In the genomic region with DNA sequence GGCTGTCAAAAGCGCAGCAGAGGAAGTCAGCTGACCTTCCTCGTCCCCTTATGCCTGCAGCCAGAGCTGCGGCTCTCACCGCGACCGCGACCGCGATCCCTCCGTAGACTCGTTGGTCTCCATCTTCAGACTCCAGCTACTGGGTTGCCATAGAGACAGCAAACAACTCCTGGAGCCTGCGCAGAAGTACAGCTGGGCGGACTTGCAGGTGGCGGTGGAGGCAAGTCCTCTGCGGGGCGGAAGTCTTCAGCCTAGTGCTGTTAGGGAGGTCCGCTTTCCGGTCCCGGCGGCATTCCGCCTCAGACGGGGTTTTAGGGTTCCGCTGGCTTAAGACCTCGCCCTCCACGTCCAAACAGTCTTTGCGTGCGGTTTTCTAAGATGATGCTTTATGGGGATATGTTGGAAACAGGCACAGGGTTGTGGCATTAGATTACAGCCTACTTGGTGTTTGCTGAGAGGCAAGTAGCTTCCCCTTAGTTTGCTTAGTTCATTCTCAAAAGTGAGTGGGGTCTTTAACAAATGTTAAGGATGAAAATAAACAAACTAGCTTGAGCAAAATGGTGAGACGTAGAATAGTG, we compare ENCODE assay signal across 1 cellular context.
A peak's percentile ranks its signal among the peaks of the same experiment; 100 is the strongest.
TF ChIP-seq lines count a peak whose summit lies in the region.

A gene with protein sequence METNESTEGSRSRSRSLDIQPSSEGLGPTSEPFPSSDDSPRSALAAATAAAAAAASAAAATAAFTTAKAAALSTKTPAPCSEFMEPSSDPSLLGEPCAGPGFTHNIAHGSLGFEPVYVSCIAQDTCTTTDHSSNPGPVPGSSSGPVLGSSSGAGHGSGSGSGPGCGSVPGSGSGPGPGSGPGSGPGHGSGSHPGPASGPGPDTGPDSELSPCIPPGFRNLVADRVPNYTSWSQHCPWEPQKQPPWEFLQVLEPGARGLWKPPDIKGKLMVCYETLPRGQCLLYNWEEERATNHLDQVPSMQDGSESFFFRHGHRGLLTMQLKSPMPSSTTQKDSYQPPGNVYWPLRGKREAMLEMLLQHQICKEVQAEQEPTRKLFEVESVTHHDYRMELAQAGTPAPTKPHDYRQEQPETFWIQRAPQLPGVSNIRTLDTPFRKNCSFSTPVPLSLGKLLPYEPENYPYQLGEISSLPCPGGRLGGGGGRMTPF (minus strand): TSS at position 238 of the 578 bp plus-strand sequence. CDS start 115 bp downstream, at position 123.

TF ChIP-seq in WTC11, 78 proteins besides CTCF, POLR2A, EP300 and RAD21 (continued from another document and continues in another):
- TF ChIP-seq, protein P1, sequence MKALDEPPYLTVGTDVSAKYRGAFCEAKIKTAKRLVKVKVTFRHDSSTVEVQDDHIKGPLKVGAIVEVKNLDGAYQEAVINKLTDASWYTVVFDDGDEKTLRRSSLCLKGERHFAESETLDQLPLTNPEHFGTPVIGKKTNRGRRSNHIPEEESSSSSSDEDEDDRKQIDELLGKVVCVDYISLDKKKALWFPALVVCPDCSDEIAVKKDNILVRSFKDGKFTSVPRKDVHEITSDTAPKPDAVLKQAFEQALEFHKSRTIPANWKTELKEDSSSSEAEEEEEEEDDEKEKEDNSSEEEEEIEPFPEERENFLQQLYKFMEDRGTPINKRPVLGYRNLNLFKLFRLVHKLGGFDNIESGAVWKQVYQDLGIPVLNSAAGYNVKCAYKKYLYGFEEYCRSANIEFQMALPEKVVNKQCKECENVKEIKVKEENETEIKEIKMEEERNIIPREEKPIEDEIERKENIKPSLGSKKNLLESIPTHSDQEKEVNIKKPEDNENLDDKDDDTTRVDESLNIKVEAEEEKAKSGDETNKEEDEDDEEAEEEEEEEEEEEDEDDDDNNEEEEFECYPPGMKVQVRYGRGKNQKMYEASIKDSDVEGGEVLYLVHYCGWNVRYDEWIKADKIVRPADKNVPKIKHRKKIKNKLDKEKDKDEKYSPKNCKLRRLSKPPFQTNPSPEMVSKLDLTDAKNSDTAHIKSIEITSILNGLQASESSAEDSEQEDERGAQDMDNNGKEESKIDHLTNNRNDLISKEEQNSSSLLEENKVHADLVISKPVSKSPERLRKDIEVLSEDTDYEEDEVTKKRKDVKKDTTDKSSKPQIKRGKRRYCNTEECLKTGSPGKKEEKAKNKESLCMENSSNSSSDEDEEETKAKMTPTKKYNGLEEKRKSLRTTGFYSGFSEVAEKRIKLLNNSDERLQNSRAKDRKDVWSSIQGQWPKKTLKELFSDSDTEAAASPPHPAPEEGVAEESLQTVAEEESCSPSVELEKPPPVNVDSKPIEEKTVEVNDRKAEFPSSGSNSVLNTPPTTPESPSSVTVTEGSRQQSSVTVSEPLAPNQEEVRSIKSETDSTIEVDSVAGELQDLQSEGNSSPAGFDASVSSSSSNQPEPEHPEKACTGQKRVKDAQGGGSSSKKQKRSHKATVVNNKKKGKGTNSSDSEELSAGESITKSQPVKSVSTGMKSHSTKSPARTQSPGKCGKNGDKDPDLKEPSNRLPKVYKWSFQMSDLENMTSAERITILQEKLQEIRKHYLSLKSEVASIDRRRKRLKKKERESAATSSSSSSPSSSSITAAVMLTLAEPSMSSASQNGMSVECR (CRISPR knock-in tag; IDR thresholded peaks at IDR 0.05; ENCODE audit: borderline replicate concordance): 0 out of 2 replicates have a peak, but pooled peaks have one; percentile 50
- TF ChIP-seq, protein P2, sequence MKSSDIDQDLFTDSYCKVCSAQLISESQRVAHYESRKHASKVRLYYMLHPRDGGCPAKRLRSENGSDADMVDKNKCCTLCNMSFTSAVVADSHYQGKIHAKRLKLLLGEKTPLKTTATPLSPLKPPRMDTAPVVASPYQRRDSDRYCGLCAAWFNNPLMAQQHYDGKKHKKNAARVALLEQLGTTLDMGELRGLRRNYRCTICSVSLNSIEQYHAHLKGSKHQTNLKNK (CRISPR knock-in tag; IDR thresholded peaks at IDR 0.05): no peak
- no peak for TF ChIP-seq ATF1 (CRISPR knock-in tag; IDR thresholded peaks at IDR 0.05)
- TF ChIP-seq GRHL2 (CRISPR knock-in tag; IDR thresholded peaks at IDR 0.05; ENCODE audit: insufficient replicate concordance, severe bottlenecking): no peak
- TF ChIP-seq, protein P3, sequence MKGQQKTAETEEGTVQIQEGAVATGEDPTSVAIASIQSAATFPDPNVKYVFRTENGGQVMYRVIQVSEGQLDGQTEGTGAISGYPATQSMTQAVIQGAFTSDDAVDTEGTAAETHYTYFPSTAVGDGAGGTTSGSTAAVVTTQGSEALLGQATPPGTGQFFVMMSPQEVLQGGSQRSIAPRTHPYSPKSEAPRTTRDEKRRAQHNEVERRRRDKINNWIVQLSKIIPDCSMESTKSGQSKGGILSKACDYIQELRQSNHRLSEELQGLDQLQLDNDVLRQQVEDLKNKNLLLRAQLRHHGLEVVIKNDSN (CRISPR knock-in tag; IDR thresholded peaks at IDR 0.05): peak; percentile 60; the same call in 1 of the 2 replicates
- TF ChIP-seq ELF4 (CRISPR knock-in tag; IDR thresholded peaks at IDR 0.05; ENCODE audit: low read depth): no peak
- TF ChIP-seq NFE2L1 (CRISPR knock-in tag; IDR thresholded peaks at IDR 0.05): no peak
- TF ChIP-seq, protein P4, sequence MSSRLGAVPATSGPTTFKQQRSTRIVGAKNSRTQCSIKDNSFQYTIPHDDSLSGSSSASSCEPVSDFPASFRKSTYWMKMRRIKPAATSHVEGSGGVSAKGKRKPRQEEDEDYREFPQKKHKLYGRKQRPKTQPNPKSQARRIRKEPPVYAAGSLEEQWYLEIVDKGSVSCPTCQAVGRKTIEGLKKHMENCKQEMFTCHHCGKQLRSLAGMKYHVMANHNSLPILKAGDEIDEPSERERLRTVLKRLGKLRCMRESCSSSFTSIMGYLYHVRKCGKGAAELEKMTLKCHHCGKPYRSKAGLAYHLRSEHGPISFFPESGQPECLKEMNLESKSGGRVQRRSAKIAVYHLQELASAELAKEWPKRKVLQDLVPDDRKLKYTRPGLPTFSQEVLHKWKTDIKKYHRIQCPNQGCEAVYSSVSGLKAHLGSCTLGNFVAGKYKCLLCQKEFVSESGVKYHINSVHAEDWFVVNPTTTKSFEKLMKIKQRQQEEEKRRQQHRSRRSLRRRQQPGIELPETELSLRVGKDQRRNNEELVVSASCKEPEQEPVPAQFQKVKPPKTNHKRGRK (CRISPR knock-in tag; IDR thresholded peaks at IDR 0.05; ENCODE audit: borderline replicate concordance): no peak
- no peak for TF ChIP-seq SOX15 (CRISPR knock-in tag; IDR thresholded peaks at IDR 0.05)
- TF ChIP-seq ZNF219 (CRISPR knock-in tag; IDR thresholded peaks at IDR 0.05; ENCODE audit: borderline replicate concordance): no peak
- no peak for TF ChIP-seq TEAD4 (CRISPR knock-in tag; IDR thresholded peaks at IDR 0.05)
- no peak for TF ChIP-seq CREB1 (CRISPR knock-in tag; IDR thresholded peaks at IDR 0.05)
- peak; percentile 17; the same call in 1 of the 2 replicates for TF ChIP-seq FOXP1 (CRISPR knock-in tag; IDR thresholded peaks at IDR 0.05; ENCODE audit: borderline replicate concordance)
- TF ChIP-seq TCF7 (CRISPR knock-in tag; IDR thresholded peaks at IDR 0.05; ENCODE audit: low read depth): no peak
- TF ChIP-seq, protein P5, sequence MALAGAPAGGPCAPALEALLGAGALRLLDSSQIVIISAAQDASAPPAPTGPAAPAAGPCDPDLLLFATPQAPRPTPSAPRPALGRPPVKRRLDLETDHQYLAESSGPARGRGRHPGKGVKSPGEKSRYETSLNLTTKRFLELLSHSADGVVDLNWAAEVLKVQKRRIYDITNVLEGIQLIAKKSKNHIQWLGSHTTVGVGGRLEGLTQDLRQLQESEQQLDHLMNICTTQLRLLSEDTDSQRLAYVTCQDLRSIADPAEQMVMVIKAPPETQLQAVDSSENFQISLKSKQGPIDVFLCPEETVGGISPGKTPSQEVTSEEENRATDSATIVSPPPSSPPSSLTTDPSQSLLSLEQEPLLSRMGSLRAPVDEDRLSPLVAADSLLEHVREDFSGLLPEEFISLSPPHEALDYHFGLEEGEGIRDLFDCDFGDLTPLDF (CRISPR knock-in tag; IDR thresholded peaks at IDR 0.05): no peak
- TF ChIP-seq, protein P6, sequence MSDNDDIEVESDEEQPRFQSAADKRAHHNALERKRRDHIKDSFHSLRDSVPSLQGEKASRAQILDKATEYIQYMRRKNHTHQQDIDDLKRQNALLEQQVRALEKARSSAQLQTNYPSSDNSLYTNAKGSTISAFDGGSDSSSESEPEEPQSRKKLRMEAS (CRISPR knock-in tag; IDR thresholded peaks at IDR 0.05): peak; percentile 46; the same call in 1 of the 2 replicates
- TF ChIP-seq, protein P7, sequence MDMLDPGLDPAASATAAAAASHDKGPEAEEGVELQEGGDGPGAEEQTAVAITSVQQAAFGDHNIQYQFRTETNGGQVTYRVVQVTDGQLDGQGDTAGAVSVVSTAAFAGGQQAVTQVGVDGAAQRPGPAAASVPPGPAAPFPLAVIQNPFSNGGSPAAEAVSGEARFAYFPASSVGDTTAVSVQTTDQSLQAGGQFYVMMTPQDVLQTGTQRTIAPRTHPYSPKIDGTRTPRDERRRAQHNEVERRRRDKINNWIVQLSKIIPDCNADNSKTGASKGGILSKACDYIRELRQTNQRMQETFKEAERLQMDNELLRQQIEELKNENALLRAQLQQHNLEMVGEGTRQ (CRISPR knock-in tag; IDR thresholded peaks at IDR 0.05): peak; percentile 69
- no peak for TF ChIP-seq ZNF671 (CRISPR knock-in tag; IDR thresholded peaks at IDR 0.05)
- TF ChIP-seq ZBTB21 (CRISPR knock-in tag; IDR thresholded peaks at IDR 0.05; ENCODE audit: borderline replicate concordance): no peak
- TF ChIP-seq KAT7 (CRISPR knock-in tag; IDR thresholded peaks at IDR 0.05; ENCODE audit: borderline replicate concordance): no peak
- no peak for TF ChIP-seq MYBL2 (CRISPR knock-in tag; IDR thresholded peaks at IDR 0.05)
- TF ChIP-seq CBFB (CRISPR knock-in tag; IDR thresholded peaks at IDR 0.05; ENCODE audit: low read depth): no peak
- TF ChIP-seq TEAD1 (CRISPR knock-in tag; IDR thresholded peaks at IDR 0.05): 0 out of 2 replicates have a peak, but pooled peaks have one; percentile 35
- TF ChIP-seq, protein P8, sequence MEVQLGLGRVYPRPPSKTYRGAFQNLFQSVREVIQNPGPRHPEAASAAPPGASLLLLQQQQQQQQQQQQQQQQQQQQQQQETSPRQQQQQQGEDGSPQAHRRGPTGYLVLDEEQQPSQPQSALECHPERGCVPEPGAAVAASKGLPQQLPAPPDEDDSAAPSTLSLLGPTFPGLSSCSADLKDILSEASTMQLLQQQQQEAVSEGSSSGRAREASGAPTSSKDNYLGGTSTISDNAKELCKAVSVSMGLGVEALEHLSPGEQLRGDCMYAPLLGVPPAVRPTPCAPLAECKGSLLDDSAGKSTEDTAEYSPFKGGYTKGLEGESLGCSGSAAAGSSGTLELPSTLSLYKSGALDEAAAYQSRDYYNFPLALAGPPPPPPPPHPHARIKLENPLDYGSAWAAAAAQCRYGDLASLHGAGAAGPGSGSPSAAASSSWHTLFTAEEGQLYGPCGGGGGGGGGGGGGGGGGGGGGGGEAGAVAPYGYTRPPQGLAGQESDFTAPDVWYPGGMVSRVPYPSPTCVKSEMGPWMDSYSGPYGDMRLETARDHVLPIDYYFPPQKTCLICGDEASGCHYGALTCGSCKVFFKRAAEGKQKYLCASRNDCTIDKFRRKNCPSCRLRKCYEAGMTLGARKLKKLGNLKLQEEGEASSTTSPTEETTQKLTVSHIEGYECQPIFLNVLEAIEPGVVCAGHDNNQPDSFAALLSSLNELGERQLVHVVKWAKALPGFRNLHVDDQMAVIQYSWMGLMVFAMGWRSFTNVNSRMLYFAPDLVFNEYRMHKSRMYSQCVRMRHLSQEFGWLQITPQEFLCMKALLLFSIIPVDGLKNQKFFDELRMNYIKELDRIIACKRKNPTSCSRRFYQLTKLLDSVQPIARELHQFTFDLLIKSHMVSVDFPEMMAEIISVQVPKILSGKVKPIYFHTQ (CRISPR knock-in tag; IDR thresholded peaks at IDR 0.05): no peak
- TF ChIP-seq RELA (CRISPR knock-in tag; IDR thresholded peaks at IDR 0.05; ENCODE audit: borderline replicate concordance): no peak
- TF ChIP-seq ZNF232 (CRISPR knock-in tag; IDR thresholded peaks at IDR 0.05): no peak
- TF ChIP-seq SP1 (CRISPR knock-in tag; conservative IDR thresholded peaks at IDR 0.05): peak; percentile 72
- TF ChIP-seq NR1H2 (CRISPR knock-in tag; IDR thresholded peaks at IDR 0.05): no peak
- TF ChIP-seq, protein P9, sequence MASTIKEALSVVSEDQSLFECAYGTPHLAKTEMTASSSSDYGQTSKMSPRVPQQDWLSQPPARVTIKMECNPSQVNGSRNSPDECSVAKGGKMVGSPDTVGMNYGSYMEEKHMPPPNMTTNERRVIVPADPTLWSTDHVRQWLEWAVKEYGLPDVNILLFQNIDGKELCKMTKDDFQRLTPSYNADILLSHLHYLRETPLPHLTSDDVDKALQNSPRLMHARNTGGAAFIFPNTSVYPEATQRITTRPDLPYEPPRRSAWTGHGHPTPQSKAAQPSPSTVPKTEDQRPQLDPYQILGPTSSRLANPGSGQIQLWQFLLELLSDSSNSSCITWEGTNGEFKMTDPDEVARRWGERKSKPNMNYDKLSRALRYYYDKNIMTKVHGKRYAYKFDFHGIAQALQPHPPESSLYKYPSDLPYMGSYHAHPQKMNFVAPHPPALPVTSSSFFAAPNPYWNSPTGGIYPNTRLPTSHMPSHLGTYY (CRISPR knock-in tag; IDR thresholded peaks at IDR 0.05): no peak
- TF ChIP-seq, protein P10, sequence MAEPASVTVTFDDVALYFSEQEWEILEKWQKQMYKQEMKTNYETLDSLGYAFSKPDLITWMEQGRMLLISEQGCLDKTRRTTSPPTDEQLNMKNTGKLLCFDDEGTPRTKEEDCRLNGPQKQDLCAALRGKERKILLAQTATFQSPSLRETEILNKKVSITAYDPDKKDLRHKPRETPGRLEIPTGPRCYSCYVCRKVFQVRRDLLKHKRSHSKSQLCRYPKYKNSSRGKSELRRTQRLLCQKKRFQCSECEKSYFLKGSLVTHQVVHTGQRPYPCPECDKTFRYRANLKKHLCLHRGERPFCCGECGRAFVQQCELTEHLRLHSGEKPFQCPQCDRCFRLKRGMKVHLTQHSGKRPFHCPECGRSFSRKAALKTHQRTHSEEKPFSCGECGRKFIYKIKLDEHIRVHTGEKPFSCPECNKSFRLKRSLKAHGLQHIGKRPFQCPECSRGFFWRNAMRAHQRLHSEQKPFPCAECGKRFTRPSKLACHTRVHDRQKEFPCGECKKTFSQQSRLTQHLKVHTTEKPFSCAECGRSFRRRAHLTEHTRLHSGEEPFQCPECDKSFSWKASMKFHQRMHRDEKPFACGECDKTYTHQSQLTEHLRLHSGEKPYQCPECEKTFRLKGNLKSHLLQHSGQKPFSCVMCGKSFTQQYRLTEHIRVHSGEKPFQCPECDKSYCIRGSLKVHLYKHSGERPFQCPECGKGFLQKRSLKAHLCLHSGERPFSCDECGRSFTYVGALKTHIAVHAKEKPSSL (CRISPR knock-in tag; conservative IDR thresholded peaks at IDR 0.05): no peak
